ENCODE assay signal across 6 cellular contexts in the genomic region with DNA sequence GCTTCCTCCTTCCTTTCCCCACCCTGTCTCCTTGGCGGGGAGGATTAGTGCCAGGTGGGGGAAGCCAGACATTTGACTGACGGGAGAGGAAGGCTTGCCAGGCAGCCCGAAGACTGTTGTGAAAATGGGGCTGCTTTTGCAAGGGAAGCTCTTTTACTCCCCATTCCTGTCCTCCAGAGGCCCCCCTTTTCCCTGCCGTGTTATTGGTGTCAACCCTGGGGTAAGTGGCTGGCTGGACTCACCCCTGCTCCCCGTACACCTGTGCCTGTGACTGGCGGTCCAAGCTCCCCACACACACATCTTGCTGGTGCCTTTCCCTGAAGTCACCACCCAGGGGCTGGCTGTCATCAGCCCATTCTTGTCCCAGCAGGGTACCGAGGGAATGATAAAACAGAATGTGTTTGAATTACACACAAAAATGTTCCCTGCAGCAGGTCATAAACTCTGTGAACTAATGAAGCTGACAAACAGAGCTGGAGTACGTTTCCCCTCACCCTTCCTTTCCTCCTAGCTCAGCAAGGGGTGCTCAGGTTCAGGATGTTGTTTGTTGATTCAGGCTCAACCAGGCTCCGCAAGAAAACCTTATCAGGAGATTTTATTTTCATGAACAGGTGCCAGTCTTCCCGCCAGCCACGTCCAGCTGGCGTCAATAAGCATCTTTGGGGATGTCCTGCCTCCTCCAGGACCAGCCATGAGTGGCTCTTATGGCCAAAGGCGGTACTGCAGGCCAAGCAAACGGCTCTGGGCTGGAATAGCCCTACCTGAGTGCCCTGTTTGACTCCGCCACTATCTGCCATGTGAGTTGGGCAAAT. TPM values are rescaled to one million over a fixed set of nuclear protein-coding genes. Genes with fewer than 3 reads are reported as not detected.
DNase-seq lines count a peak whose midpoint lies in the region; FAIRE-seq and TF ChIP-seq lines count a peak whose summit lies in the region.

No MANE protein-coding gene starts in this region.

- H3K36me3 ChIP-seq in endothelial cell of umbilical vein (ENCODE audit: control insufficient read depth in 2 of 2, extremely low read depth in 1 of 2, insufficient read depth in 2 of 2, low read length in 2 of 2) (peaks cover 0 to under 1% of the 10 kb centered on the region in 2 experiments), thyroid gland (peaks cover 0 to 1% of the 10 kb centered on the region in 2 donors)

- H3K4me1 ChIP-seq in endothelial cell of umbilical vein (ENCODE audit: control insufficient read depth, extremely low read depth, insufficient read depth, low read length): peaks cover 18% of the 10 kb centered on the region
- peaks cover 16 to 43% of the 10 kb centered on the region in 2 donors for H3K4me1 ChIP-seq in thyroid gland

- POLR2A ChIA-PET in endothelial cell of umbilical vein (lab: Charles Lee): interaction anchor here (0.9 to 1.0 kb wide), 2 partner anchors 14 to 46 kb away, joined by 3 read pairs; no protein-coding TSS in a partner anchor

- no peaks in the 10 kb centered on the region for H3K9me3 ChIP-seq in endothelial cell of umbilical vein (replicated peaks; ENCODE audit: control insufficient read depth, insufficient read depth, low read length)
- no peaks in the 10 kb centered on the region for H3K9me3 ChIP-seq in thyroid gland

- TF ChIP-seq POLR2A in endothelial cell of umbilical vein (IDR thresholded peaks at IDR 0.05; ENCODE audit: low read depth, low read length) (no peak), thyroid gland (IDR thresholded peaks at IDR 0.05) (no peak)

- H3K4me3 ChIP-seq in endothelial cell of umbilical vein (replicated peaks in 1 of 3; ENCODE audit: insufficient read depth in 1 of 3, low read depth in 1 of 3, low read length in 3 of 3) (no peak overlapping the region), thyroid gland (replicated peaks in 1 of 3) (no peak overlapping the region)

- TSS peak; percentile 7 for BruUV-seq in endothelial cell of umbilical vein (replicated peaks; lab: Mats Ljungman, UMichigan)

- no peaks in the 10 kb centered on the region for H3K9me3 Mint-ChIP-seq in T-helper 1 cell treated with Interleukin-12 subunit alpha and Interleukin-12 subunit beta and Interleukin-4 antibody, amounts not matched to agents 30 μg/mL and 1 μg/mL, for 36 hours

- H3K9me1 ChIP-seq in endothelial cell of umbilical vein (replicated peaks; ENCODE audit: control insufficient read depth, extremely low read depth, insufficient read depth, low read length): no peaks in the 10 kb centered on the region

- H3K79me2 ChIP-seq in endothelial cell of umbilical vein (ENCODE audit: control insufficient read depth, insufficient read depth, low read length): no peaks in the 10 kb centered on the region

- peak overlapping the region; percentile 29 for H3K27ac Mint-ChIP-seq in T-helper 1 cell treated with Interleukin-12 subunit alpha and Interleukin-12 subunit beta and Interleukin-4 antibody, amounts not matched to agents 30 μg/mL and 1 μg/mL, for 36 hours

- peaks cover 10% of the 10 kb centered on the region for H3K4me1 Mint-ChIP-seq in T-helper 1 cell treated with Interleukin-12 subunit alpha and Interleukin-12 subunit beta and Interleukin-4 antibody, amounts not matched to agents 30 μg/mL and 1 μg/mL, for 36 hours (ENCODE audit: low read depth)

- 44 to 56% methylated on average over 14 to 15 of the region's 15 CpGs for WGBS in thyroid gland, 2 donors

- H4K20me1 ChIP-seq in endothelial cell of umbilical vein (replicated peaks; ENCODE audit: control insufficient read depth, extremely low read depth, insufficient read depth, low read length): no peaks in the 10 kb centered on the region

- no peaks in the 10 kb centered on the region for H3K27me3 ChIP-seq in endothelial cell of umbilical vein (ENCODE audit: control insufficient read depth in 2 of 2, insufficient read depth in 2 of 2, low read length in 2 of 2)
- H3K27me3 ChIP-seq in thyroid gland: no peaks in the 10 kb centered on the region

- CTCF ChIA-PET in endothelial cell of umbilical vein (lab: Charles Lee): interaction anchor here (0.6 to 5.1 kb wide), 36 partner anchors 9 to 165 kb away, joined by 3 to 80 read pairs (median 6); a partner anchor contains a TSS

- H3K4me3 Mint-ChIP-seq in T-helper 1 cell treated with Interleukin-12 subunit alpha and Interleukin-12 subunit beta and Interleukin-4 antibody, amounts not matched to agents 30 μg/mL and 1 μg/mL, for 36 hours: no peak overlapping the region

- dilution Hi-C loops in endothelial cell of umbilical vein (cut with MboI; ENCODE audit: extremely low pct_ligation_motif_present, low sequenced_read_pairs): no loop called here

- no peak overlapping the region for H3K9ac ChIP-seq in endothelial cell of umbilical vein (replicated peaks; ENCODE audit: extremely low read depth, insufficient read depth, low read length)

- H3K27me3 Mint-ChIP-seq in T-helper 1 cell treated with Interleukin-12 subunit alpha and Interleukin-12 subunit beta and Interleukin-4 antibody, amounts not matched to agents 30 μg/mL and 1 μg/mL, for 36 hours (ENCODE audit: low read depth): peaks cover 2% of the 10 kb centered on the region

- DNase-seq in T-helper 1 cell (no peak), NCI-H526 (lab: John Stamatoyannopoulos, UW) (peak; percentile 69 to 86), endothelial cell of umbilical vein (ENCODE audit: low read depth, low spot score) (peak; percentile 95), thyroid gland (peak; percentile 61 to 68), medulla oblongata (ENCODE audit: extremely low spot score) (no peak)

- intact Hi-C loops in endothelial cell of umbilical vein (cut with micrococcal nuclease): loop anchor here (1.0 to 5.0 kb wide), 6 partner anchors 9 to 144 kb away; a partner anchor contains a TSS
- intact Hi-C loops in thyroid gland (cut with DNase I): no loop called here

- H3K36me3 Mint-ChIP-seq in T-helper 1 cell treated with Interleukin-12 subunit alpha and Interleukin-12 subunit beta and Interleukin-4 antibody, amounts not matched to agents 30 μg/mL and 1 μg/mL, for 36 hours (ENCODE audit: low read depth): peaks cover 2% of the 10 kb centered on the region

- H3K27ac ChIP-seq in endothelial cell of umbilical vein (ENCODE audit: insufficient read depth, low read depth, low read length): no peak overlapping the region
- peak overlapping the region in 2 of 3 donors; percentile 10 to 56 for H3K27ac ChIP-seq in thyroid gland

- no peak overlapping the region for H2AFZ ChIP-seq in endothelial cell of umbilical vein (ENCODE audit: low read depth, low read length)

- peak; percentile 76 to 84 for TF ChIP-seq CTCF in endothelial cell of umbilical vein (IDR thresholded peaks at IDR 0.05; ENCODE audit: extremely low read depth in 1 of 2, insufficient read depth in 1 of 2, low read depth in 1 of 2, low read length in 2 of 2)
- peak; percentile 63 to 87 (median 74) for TF ChIP-seq CTCF in thyroid gland (IDR thresholded peaks at IDR 0.05)

- H3K4me2 ChIP-seq in endothelial cell of umbilical vein (ENCODE audit: insufficient read depth, low read length): no peak overlapping the region

- peak; percentile 96 for FAIRE-seq in endothelial cell of umbilical vein (lab: Jason Lieb, UNC)

RNA-seq across cellular contexts. Expression of a gene that starts 4.3 kb away (rescaled TPM):
- total RNA-seq in endothelial cell of umbilical vein: 14.5 and 15.7 TPM in 2 replicates
- 11.8 and 13.1 TPM in 2 replicates for polyA plus RNA-seq in endothelial cell of umbilical vein
- 10.5 and 11.1 TPM in 2 replicates for polyA plus RNA-seq in endothelial cell of umbilical vein (2011; cell fraction: cytosol; rRNA removed)
- polyA plus RNA-seq in endothelial cell of umbilical vein (2011; cell fraction: nucleus; rRNA removed): 9.3 and 10.0 TPM in 2 replicates
- 9.0 and 9.4 TPM in 2 replicates for polyA plus RNA-seq in endothelial cell of umbilical vein (2012)
- polyA minus RNA-seq in endothelial cell of umbilical vein: 12.7 and 14.1 TPM in 2 replicates
- polyA minus RNA-seq in endothelial cell of umbilical vein (2011; cell fraction: cytosol; rRNA and poly(A)+ RNA removed): 9.3 TPM
- polyA minus RNA-seq in endothelial cell of umbilical vein (2011; cell fraction: nucleus; rRNA and poly(A)+ RNA removed): 3.9 and 7.6 TPM in 2 replicates
- total RNA-seq in thyroid gland: 10 to 100 TPM in 2 of 4 donors, 1 to 10 TPM in 2; 8.7 to 13.1 (median 10.5) TPM

RNA-seq across cellular contexts. Expression of a gene that starts 17.7 kb away (rescaled TPM):
- total RNA-seq in endothelial cell of umbilical vein (16.4 and 17.4 TPM in 2 replicates), thyroid gland (10 to 100 TPM; 24.1 to 40.3 (median 27.6) TPM)
- 23.3 and 31.9 TPM in 2 replicates for polyA plus RNA-seq in endothelial cell of umbilical vein
- 12.6 and 16.4 TPM in 2 replicates for polyA plus RNA-seq in endothelial cell of umbilical vein (2011; cell fraction: cytosol; rRNA removed)
- 32.6 and 39.1 TPM in 2 replicates for polyA plus RNA-seq in endothelial cell of umbilical vein (2011; cell fraction: nucleus; rRNA removed)
- 8.7 and 13.9 TPM in 2 replicates for polyA plus RNA-seq in endothelial cell of umbilical vein (2012)
- 19.2 and 22.6 TPM in 2 replicates for polyA minus RNA-seq in endothelial cell of umbilical vein
- polyA minus RNA-seq in endothelial cell of umbilical vein (2011; cell fraction: cytosol; rRNA and poly(A)+ RNA removed): 22.5 TPM
- polyA minus RNA-seq in endothelial cell of umbilical vein (2011; cell fraction: nucleus; rRNA and poly(A)+ RNA removed): 10.1 and 15.0 TPM in 2 replicates

RNA-seq across cellular contexts. Expression of a gene that starts 26.1 kb away (rescaled TPM):
- total RNA-seq in endothelial cell of umbilical vein (32.6 and 39.2 TPM in 2 replicates), thyroid gland (100 to 1,000 TPM in 3 of 4 donors, 10 to 100 TPM in 1; 84.7 to 203 (median 107) TPM)
- 29.1 and 38.0 TPM in 2 replicates for polyA plus RNA-seq in endothelial cell of umbilical vein
- polyA plus RNA-seq in endothelial cell of umbilical vein (2011; cell fraction: cytosol; rRNA removed): 19.9 and 31.5 TPM in 2 replicates
- 32.4 and 37.5 TPM in 2 replicates for polyA plus RNA-seq in endothelial cell of umbilical vein (2011; cell fraction: nucleus; rRNA removed)
- 22.4 and 23.6 TPM in 2 replicates for polyA plus RNA-seq in endothelial cell of umbilical vein (2012)
- polyA minus RNA-seq in endothelial cell of umbilical vein: 7.8 and 8.9 TPM in 2 replicates
- polyA minus RNA-seq in endothelial cell of umbilical vein (2011; cell fraction: cytosol; rRNA and poly(A)+ RNA removed): 16.2 TPM
- polyA minus RNA-seq in endothelial cell of umbilical vein (2011; cell fraction: nucleus; rRNA and poly(A)+ RNA removed): 5.0 and 6.6 TPM in 2 replicates

RNA-seq across cellular contexts. Expression of a gene that starts 48.8 kb away (rescaled TPM):
- 352 and 364 TPM in 2 replicates for total RNA-seq in endothelial cell of umbilical vein
- polyA plus RNA-seq in endothelial cell of umbilical vein: 143 and 212 TPM in 2 replicates
- polyA plus RNA-seq in endothelial cell of umbilical vein (2011; cell fraction: cytosol; rRNA removed): 393 and 396 TPM in 2 replicates
- polyA plus RNA-seq in endothelial cell of umbilical vein (2011; cell fraction: nucleus; rRNA removed): 146 and 158 TPM in 2 replicates
- 735 and 931 TPM in 2 replicates for polyA plus RNA-seq in endothelial cell of umbilical vein (2012)
- polyA minus RNA-seq in endothelial cell of umbilical vein: 37.1 and 45.3 TPM in 2 replicates
- polyA minus RNA-seq in endothelial cell of umbilical vein (2011; cell fraction: cytosol; rRNA and poly(A)+ RNA removed): 249 TPM
- 38.5 and 44.2 TPM in 2 replicates for polyA minus RNA-seq in endothelial cell of umbilical vein (2011; cell fraction: nucleus; rRNA and poly(A)+ RNA removed)
- 10 to 100 TPM; 15.1 to 23.4 (median 17.7) TPM for total RNA-seq in thyroid gland

RNA-seq across cellular contexts. Expression of a gene that starts 58.5 kb away (rescaled TPM):
- total RNA-seq in endothelial cell of umbilical vein (20.6 and 23.2 TPM in 2 replicates), thyroid gland (10 to 100 TPM; 33.6 to 48.6 (median 41.7) TPM)
- polyA plus RNA-seq in endothelial cell of umbilical vein: 24.3 and 24.8 TPM in 2 replicates
- 27.6 and 29.2 TPM in 2 replicates for polyA plus RNA-seq in endothelial cell of umbilical vein (2011; cell fraction: cytosol; rRNA removed)
- 19.9 and 20.6 TPM in 2 replicates for polyA plus RNA-seq in endothelial cell of umbilical vein (2011; cell fraction: nucleus; rRNA removed)
- 16.8 and 18.1 TPM in 2 replicates for polyA plus RNA-seq in endothelial cell of umbilical vein (2012)
- polyA minus RNA-seq in endothelial cell of umbilical vein: 21.9 and 24.0 TPM in 2 replicates
- polyA minus RNA-seq in endothelial cell of umbilical vein (2011; cell fraction: cytosol; rRNA and poly(A)+ RNA removed): 10.5 TPM
- polyA minus RNA-seq in endothelial cell of umbilical vein (2011; cell fraction: nucleus; rRNA and poly(A)+ RNA removed): 6.7 and 7.8 TPM in 2 replicates

Comparison
In these comparisons a context has a peak if more than half of its experiments do, and no peak if none do; other contexts are left out.
1. DNase-seq: peak in NCI-H526 (2 of 2), endothelial cell of umbilical vein (single experiment) and thyroid gland (2 of 2); none in T-helper 1 cell (0 of 5) and medulla oblongata (single experiment).